In genomic region chr6:24666097-24666615, GRCh38 we compare ENCODE assay signal across 8 cellular contexts. TPM values are rescaled to one million over a fixed set of nuclear protein-coding genes. Genes with fewer than 3 reads are reported as not detected.
A peak's percentile ranks its signal among the peaks of the same experiment; 100 is the strongest.
DNase-seq lines count a peak whose midpoint lies in the region; ATAC-seq and TF ChIP-seq lines count a peak whose summit lies in the region.

No MANE protein-coding gene starts in this region.

- no peaks in the 10 kb centered on the region for H3K27me3 ChIP-seq in endodermal cell (ENCODE audit: control insufficient read depth, insufficient read depth, low read length, poor library complexity, severe bottlenecking)
- no peaks in the 10 kb centered on the region for H3K27me3 ChIP-seq in subcutaneous abdominal adipose tissue (ENCODE audit: control insufficient read depth in 5 of 5, insufficient read depth in 4 of 5, low read length in 5 of 5)

- TF ChIP-seq CTCF in WTC11 (IDR thresholded peaks at IDR 0.05) (no peak), endodermal cell (conservative IDR thresholded peaks at IDR 0.05) (no peak)

- H3K4me3 Mint-ChIP-seq in WTC11 (peak overlapping the region; percentile 85), endodermal cell (peak overlapping the region; percentile 87)

- H3K27ac ChIP-seq in endodermal cell (ENCODE audit: low read depth, low read length): peak overlapping the region; percentile 40
- peak overlapping the region; percentile 96 for H3K27ac ChIP-seq in subcutaneous abdominal adipose tissue (ENCODE audit: low read depth, low read length)

- H3K4me1 Mint-ChIP-seq in WTC11 (peaks cover 25% of the 10 kb centered on the region), endodermal cell (peaks cover 35% of the 10 kb centered on the region)

- H3K9ac ChIP-seq in endodermal cell (ENCODE audit: extremely low read depth, low read length, poor library complexity, severe bottlenecking) (peak overlapping the region; percentile 71), subcutaneous abdominal adipose tissue (ENCODE audit: low read length in 5 of 5) (peak overlapping the region; percentile 67 to 97 (median 84))

- H3K9me3 Mint-ChIP-seq in WTC11 (peaks cover 29% of the 10 kb centered on the region), endodermal cell (peaks cover 35% of the 10 kb centered on the region)

- in situ Hi-C loops in Caki2 (cut with HindIII; ENCODE audit: low pct_unique_long_range_greater_than_20kb, low sequenced_read_pairs): no loop called here

- CTCF ChIA-PET in WTC11 (lab: Charles Lee): interaction anchor here (0.9 to 2.2 kb wide), 13 partner anchors 16 to 352 kb away, joined by 3 to 19 read pairs (median 7); partner anchors contain the start of gene KIAA0319

- DNase-seq in Caki2 (ENCODE audit: low read depth) (peak; percentile 33), WTC11 (ENCODE audit: low spot score) (peak; percentile 44), endodermal cell (no peak), middle frontal gyrus (ENCODE audit: extremely low spot score, low spot score) (peak; percentile 9), HuH-7.5 (ENCODE audit: low spot score) (no peak)

- WGBS in endodermal cell (ENCODE audit: insufficient coverage in 1 of 2, insufficient read length in 1 of 2), 2 experiments: 1% methylated on average over 14 to 26 of the region's 26 CpGs

- H3K9me3 ChIP-seq in endodermal cell (ENCODE audit: control insufficient read depth, low read length): peaks cover 37% of the 10 kb centered on the region
- H3K9me3 ChIP-seq in subcutaneous abdominal adipose tissue (ENCODE audit: control insufficient read depth in 5 of 5, low read length in 5 of 5): peaks cover 0 to 6% (median 0%) of the 10 kb centered on the region in 5 donors

- H3K4me1 ChIP-seq in endodermal cell (ENCODE audit: control insufficient read depth, insufficient read depth, low read length) (no peaks in the 10 kb centered on the region), subcutaneous abdominal adipose tissue (ENCODE audit: control insufficient read depth in 5 of 5, insufficient read depth in 5 of 5, low read length in 5 of 5) (peaks cover 0 to 36% (median 31%) of the 10 kb centered on the region in 5 donors)

- H3K36me3 ChIP-seq in endodermal cell (ENCODE audit: control insufficient read depth, insufficient read depth, low read length) (peaks cover 30% of the 10 kb centered on the region), subcutaneous abdominal adipose tissue (ENCODE audit: control insufficient read depth in 5 of 5, insufficient read depth in 5 of 5, low read length in 5 of 5) (peaks cover 7 to 18% (median 15%) of the 10 kb centered on the region in 5 donors)

- peaks cover 69% of the 10 kb centered on the region for H3K36me3 Mint-ChIP-seq in WTC11
- H3K36me3 Mint-ChIP-seq in endodermal cell (ENCODE audit: low read depth): peaks cover 57% of the 10 kb centered on the region

- peak overlapping the region; percentile 100 for H3K27ac Mint-ChIP-seq in WTC11
- peak overlapping the region; percentile 97 for H3K27ac Mint-ChIP-seq in endodermal cell

- H3K27me3 Mint-ChIP-seq in WTC11 (ENCODE audit: low read depth) (peaks cover 6% of the 10 kb centered on the region; the same call in 1 of the 2 replicates), endodermal cell (ENCODE audit: insufficient read depth) (no peaks in the 10 kb centered on the region)

- POLR2A ChIA-PET in WTC11 (lab: Charles Lee): interaction anchor here (0.7 to 2.4 kb wide), 6 partner anchors 7 to 85 kb away, joined by 3 to 22 read pairs (median 4); partner anchors contain the start of gene KIAA0319

- peak; percentile 43 for ATAC-seq in GM19455 (IDR thresholded peaks at IDR 0.05; ENCODE audit: unreplicated experiment)
- peak; percentile 34 for ATAC-seq in HG03521 (IDR thresholded peaks at IDR 0.05; ENCODE audit: unreplicated experiment)
- ATAC-seq in WTC11: peak; percentile 27

- peak overlapping the region; percentile 99 for H3K4me3 ChIP-seq in endodermal cell (ENCODE audit: low read length)
- peak overlapping the region; percentile 88 to 100 (median 100) for H3K4me3 ChIP-seq in subcutaneous abdominal adipose tissue (ENCODE audit: low read depth in 1 of 5, low read length in 5 of 5)

TF ChIP-seq in WTC11, 78 proteins besides CTCF, POLR2A, EP300 and RAD21 (continues in another document):
- no peak for TF ChIP-seq STAT6 (CRISPR knock-in tag; conservative IDR thresholded peaks at IDR 0.05; ENCODE audit: low read depth)
- no peak for TF ChIP-seq SMAD3 (CRISPR knock-in tag; IDR thresholded peaks at IDR 0.05; ENCODE audit: borderline replicate concordance)
- TF ChIP-seq TEAD1 (CRISPR knock-in tag; IDR thresholded peaks at IDR 0.05): no peak
- TF ChIP-seq ZNF121 (CRISPR knock-in tag; IDR thresholded peaks at IDR 0.05): no peak
- TF ChIP-seq TCF7 (CRISPR knock-in tag; IDR thresholded peaks at IDR 0.05; ENCODE audit: low read depth): no peak
- TF ChIP-seq GTF2I (CRISPR knock-in tag; conservative IDR thresholded peaks at IDR 0.05): no peak
- no peak for TF ChIP-seq ZNF532 (CRISPR knock-in tag; IDR thresholded peaks at IDR 0.05; ENCODE audit: borderline replicate concordance)
- TF ChIP-seq, protein P1, sequence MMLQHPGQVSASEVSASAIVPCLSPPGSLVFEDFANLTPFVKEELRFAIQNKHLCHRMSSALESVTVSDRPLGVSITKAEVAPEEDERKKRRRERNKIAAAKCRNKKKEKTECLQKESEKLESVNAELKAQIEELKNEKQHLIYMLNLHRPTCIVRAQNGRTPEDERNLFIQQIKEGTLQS (CRISPR knock-in tag; conservative IDR thresholded peaks at IDR 0.05): no peak

RNA-seq across cellular contexts. Expression of gene TDP2, which starts 0.5 kb away (rescaled TPM):
- total RNA-seq in Caki2 (2014; rRNA removed; shearing (Covaris generic); ENCODE audit: low replicate concordance): 230 and 231 TPM in 2 replicates
- 43.5 to 49.1 TPM (median 45.8 TPM) in 3 replicates for total RNA-seq in WTC11 (2021)
- 10 to 100 TPM; 53.0 to 54.2 TPM for total RNA-seq in endodermal cell
- 38.6 TPM for polyA plus RNA-seq in endodermal cell (2013, experiment 1 of 2)
- polyA plus RNA-seq in endodermal cell (2013, experiment 2 of 2): 38.2 TPM

RNA-seq across cellular contexts. Expression of gene ACOT13, which starts 0.7 kb away (rescaled TPM):
- total RNA-seq in Caki2 (2014; rRNA removed; shearing (Covaris generic); ENCODE audit: low replicate concordance): 56.4 and 85.2 TPM in 2 replicates
- total RNA-seq in WTC11 (2021): 54.0 to 64.0 TPM (median 62.8 TPM) in 3 replicates
- total RNA-seq in endodermal cell: 10 to 100 TPM; 36.2 to 43.1 TPM
- 39.2 TPM for polyA plus RNA-seq in endodermal cell (2013, experiment 1 of 2)
- 34.8 TPM for polyA plus RNA-seq in endodermal cell (2013, experiment 2 of 2)

RNA-seq across cellular contexts. Expression of gene KIAA0319, which starts 20.2 kb away (rescaled TPM):
- total RNA-seq in Caki2 (2014; rRNA removed; shearing (Covaris generic); ENCODE audit: low replicate concordance): 6.1 and 6.4 TPM in 2 replicates
- total RNA-seq in WTC11 (2021): 0.41 to 0.81 TPM (median 0.50 TPM) in 3 replicates
- total RNA-seq in endodermal cell: under 1 TPM; 0.48 to 0.75 TPM
- 0.28 TPM for polyA plus RNA-seq in endodermal cell (2013, experiment 1 of 2)
- 0.25 TPM for polyA plus RNA-seq in endodermal cell (2013, experiment 2 of 2)

RNA-seq across cellular contexts. Expression of gene C6orf62, which starts 52.8 kb away (rescaled TPM):
- 68.5 and 77.5 TPM in 2 replicates for total RNA-seq in Caki2 (2014; rRNA removed; shearing (Covaris generic); ENCODE audit: low replicate concordance)
- total RNA-seq in WTC11 (2021): 74.3 to 86.4 TPM (median 75.9 TPM) in 3 replicates
- 100 to 1,000 TPM; 106 to 120 TPM for total RNA-seq in endodermal cell
- 83.3 TPM for polyA plus RNA-seq in endodermal cell (2013, experiment 1 of 2)
- polyA plus RNA-seq in endodermal cell (2013, experiment 2 of 2): 74.9 TPM

Comparison
In these comparisons a context has a peak if more than half of its experiments do, and no peak if none do; other contexts are left out.
1. DNase-seq: peak in Caki2 (single experiment), WTC11 (single experiment) and middle frontal gyrus (single experiment); none in endodermal cell (single experiment) and HuH-7.5 (single experiment).
2. Peak in every context shown above with its lines, with median percentiles within 50 percentile points of each other: ATAC-seq.